ENCODE assay signal across 18 cellular contexts in the genomic region with DNA sequence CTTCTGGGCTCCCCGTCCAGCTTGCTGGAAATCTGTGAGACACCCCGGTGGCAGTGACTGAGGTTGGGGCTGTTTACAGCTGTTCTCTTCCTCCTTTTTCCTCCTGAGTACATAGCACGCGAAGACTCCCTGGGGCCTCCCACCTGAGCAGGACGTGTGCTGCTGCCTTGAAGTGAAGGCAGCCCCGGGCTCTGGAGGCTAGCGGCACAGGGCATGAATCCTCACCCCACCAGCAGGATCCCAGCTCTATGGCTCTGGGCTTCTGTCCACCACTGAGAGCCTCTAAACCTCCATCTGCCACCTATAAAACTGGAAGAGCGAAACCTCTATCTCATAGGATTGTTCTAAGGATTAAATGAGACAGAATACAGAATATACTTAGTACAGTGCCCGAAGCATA.
A peak's percentile ranks its signal among the peaks of the same experiment; 100 is the strongest.
DNase-seq lines count a peak whose midpoint lies in the region; ATAC-seq and TF ChIP-seq lines count a peak whose summit lies in the region.
"Had no signal": no experiment of that assay in that cellular context is flagged by ENCODE, and none has a peak within 500 bp of the region (broad histone marks: within the 10 kb centered on the region; RNA-seq: fewer than 3 reads in every experiment).

No MANE protein-coding gene starts in this region.

- H3K27ac Mint-ChIP-seq in WTC11 = peak overlapping the region; percentile 69
- H3K27ac Mint-ChIP-seq in activated naive CD4-positive, alpha-beta T cell treated with anti-CD3 and anti-CD28 coated beads for 36 hours = no peak overlapping the region
- H3K27ac Mint-ChIP-seq: CD4-positive, alpha-beta T cell had no signal

- no peaks in the 10 kb centered on the region for H3K27me3 Mint-ChIP-seq in WTC11 (ENCODE audit: low read depth)
- H3K27me3 Mint-ChIP-seq in activated naive CD4-positive, alpha-beta T cell treated with anti-CD3 and anti-CD28 coated beads for 36 hours (ENCODE audit: low read depth) = no peaks in the 10 kb centered on the region
- H3K27me3 Mint-ChIP-seq: CD4-positive, alpha-beta T cell had no signal

- POLR2A ChIA-PET in WTC11 (lab: Charles Lee) = interaction anchor here (0.5 kb wide), 1 partner anchor 491 kb away, joined by 4 read pairs; no protein-coding TSS in a partner anchor

- H3K4me3 Mint-ChIP-seq in WTC11 = no peak overlapping the region
- H3K4me3 Mint-ChIP-seq in activated naive CD4-positive, alpha-beta T cell treated with anti-CD3 and anti-CD28 coated beads for 36 hours = no peak overlapping the region
- H3K4me3 Mint-ChIP-seq: CD4-positive, alpha-beta T cell had no signal

- CTCF ChIA-PET in WTC11 (lab: Charles Lee) = interaction anchor here (1.2 kb wide), 1 partner anchor 76 kb away, joined by 3 read pairs; no protein-coding TSS in a partner anchor
- CTCF ChIA-PET in activated naive CD4-positive, alpha-beta T cell treated with anti-CD3 and anti-CD28 coated beads for 36 hours (lab: Charles Lee) = interaction anchor here (0.7 kb wide), 1 partner anchor 375 kb away, joined by 3 read pairs; no protein-coding TSS in a partner anchor

- peaks cover 31% of the 10 kb centered on the region for H3K4me1 Mint-ChIP-seq in WTC11
- no peaks in the 10 kb centered on the region for H3K4me1 Mint-ChIP-seq in activated naive CD4-positive, alpha-beta T cell treated with anti-CD3 and anti-CD28 coated beads for 36 hours (ENCODE audit: low read depth)

- no peaks in the 10 kb centered on the region for H3K9me3 ChIP-seq in mucosa of descending colon
- H3K9me3 ChIP-seq: BE2C had no signal

- DNase-seq in NCI-H82 (lab: John Stamatoyannopoulos, UW) (peak; percentile 15), NCI-H82 treated with DMSO at 0.1 percent for 48 hours (lab: John Stamatoyannopoulos, UW; ENCODE audit: unreplicated experiment) (no peak), WTC11 (ENCODE audit: low spot score) (no peak), iPS-NIHi11 (ENCODE audit: low spot score) (peak; percentile 20), mucosa of descending colon (no peak), HuH-7 (ENCODE audit: low spot score) (no peak)
- DNase-seq in activated naive CD4-positive, alpha-beta T cell treated with anti-CD3 and anti-CD28 coated beads for 36 hours = no peak
- DNase-seq: 8988T; BE2C; CD4-positive, alpha-beta T cell; GM23248; NCI-H1048; NCI-H1694; NCI-H526 treated with DMSO at 0.1 percent for 48 hours; RPMI8226; SIG-M5 had no signal

- H3K9me3 Mint-ChIP-seq in WTC11 = no peaks in the 10 kb centered on the region
- no peaks in the 10 kb centered on the region for H3K9me3 Mint-ChIP-seq in activated naive CD4-positive, alpha-beta T cell treated with anti-CD3 and anti-CD28 coated beads for 36 hours
- H3K9me3 Mint-ChIP-seq: CD4-positive, alpha-beta T cell had no signal

- no peaks in the 10 kb centered on the region for H3K36me3 Mint-ChIP-seq in WTC11
- H3K36me3 Mint-ChIP-seq in activated naive CD4-positive, alpha-beta T cell treated with anti-CD3 and anti-CD28 coated beads for 36 hours (ENCODE audit: low read depth) = no peaks in the 10 kb centered on the region

- no peaks in the 10 kb centered on the region for H3K4me1 ChIP-seq in mucosa of descending colon (ENCODE audit: low read depth)
- H3K4me1 ChIP-seq: BE2C had no signal

- H3K4me3 ChIP-seq in mucosa of descending colon = no peak overlapping the region
- H3K4me3 ChIP-seq: GM12878, GM23248 had no signal

- TF ChIP-seq CTCF in WTC11 (IDR thresholded peaks at IDR 0.05) (no peak), mucosa of descending colon (IDR thresholded peaks at IDR 0.05) (no peak)

- intact Hi-C loops in activated naive CD4-positive, alpha-beta T cell treated with anti-CD3 and anti-CD28 coated beads for 36 hours (cut with micrococcal nuclease) = no loop called here
- intact Hi-C loops in mucosa of descending colon (cut with DNase I, micrococcal nuclease) = no loop called here

- H3K36me3 ChIP-seq in mucosa of descending colon (ENCODE audit: low read depth) = no peaks in the 10 kb centered on the region
- H3K36me3 ChIP-seq: BE2C had no signal

- ATAC-seq in WTC11 (peak; percentile 59), mucosa of descending colon (no peak), GM21529 (IDR thresholded peaks at IDR 0.05; ENCODE audit: unreplicated experiment) (no peak)
- ATAC-seq: GM12878 had no signal

TF ChIP-seq in WTC11, 78 proteins besides CTCF, POLR2A, EP300 and RAD21 (continues in another document):
- TF ChIP-seq, protein P1, sequence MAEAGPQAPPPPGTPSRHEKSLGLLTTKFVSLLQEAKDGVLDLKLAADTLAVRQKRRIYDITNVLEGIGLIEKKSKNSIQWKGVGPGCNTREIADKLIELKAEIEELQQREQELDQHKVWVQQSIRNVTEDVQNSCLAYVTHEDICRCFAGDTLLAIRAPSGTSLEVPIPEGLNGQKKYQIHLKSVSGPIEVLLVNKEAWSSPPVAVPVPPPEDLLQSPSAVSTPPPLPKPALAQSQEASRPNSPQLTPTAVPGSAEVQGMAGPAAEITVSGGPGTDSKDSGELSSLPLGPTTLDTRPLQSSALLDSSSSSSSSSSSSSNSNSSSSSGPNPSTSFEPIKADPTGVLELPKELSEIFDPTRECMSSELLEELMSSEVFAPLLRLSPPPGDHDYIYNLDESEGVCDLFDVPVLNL (CRISPR knock-in tag; IDR thresholded peaks at IDR 0.05; ENCODE audit: borderline replicate concordance, low read depth) = no peak
- TF ChIP-seq, protein P2, sequence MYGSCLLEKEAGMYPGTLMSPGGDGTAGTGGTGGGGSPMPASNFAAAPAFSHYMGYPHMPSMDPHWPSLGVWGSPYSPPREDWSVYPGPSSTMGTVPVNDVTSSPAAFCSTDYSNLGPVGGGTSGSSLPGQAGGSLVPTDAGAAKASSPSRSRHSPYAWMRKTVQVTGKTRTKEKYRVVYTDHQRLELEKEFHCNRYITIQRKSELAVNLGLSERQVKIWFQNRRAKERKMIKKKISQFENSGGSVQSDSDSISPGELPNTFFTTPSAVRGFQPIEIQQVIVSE (CRISPR knock-in tag; IDR thresholded peaks at IDR 0.05; ENCODE audit: borderline replicate concordance) = no peak
- TF ChIP-seq OVOL2 (CRISPR knock-in tag; IDR thresholded peaks at IDR 0.05; ENCODE audit: borderline replicate concordance) (no peak), ETV6 (CRISPR knock-in tag; IDR thresholded peaks at IDR 0.05) (no peak), FOXK1 (CRISPR knock-in tag; IDR thresholded peaks at IDR 0.05) (no peak), TEAD4 (CRISPR knock-in tag; IDR thresholded peaks at IDR 0.05) (no peak), GTF2I (CRISPR knock-in tag; conservative IDR thresholded peaks at IDR 0.05) (no peak)
- TF ChIP-seq, protein P3, sequence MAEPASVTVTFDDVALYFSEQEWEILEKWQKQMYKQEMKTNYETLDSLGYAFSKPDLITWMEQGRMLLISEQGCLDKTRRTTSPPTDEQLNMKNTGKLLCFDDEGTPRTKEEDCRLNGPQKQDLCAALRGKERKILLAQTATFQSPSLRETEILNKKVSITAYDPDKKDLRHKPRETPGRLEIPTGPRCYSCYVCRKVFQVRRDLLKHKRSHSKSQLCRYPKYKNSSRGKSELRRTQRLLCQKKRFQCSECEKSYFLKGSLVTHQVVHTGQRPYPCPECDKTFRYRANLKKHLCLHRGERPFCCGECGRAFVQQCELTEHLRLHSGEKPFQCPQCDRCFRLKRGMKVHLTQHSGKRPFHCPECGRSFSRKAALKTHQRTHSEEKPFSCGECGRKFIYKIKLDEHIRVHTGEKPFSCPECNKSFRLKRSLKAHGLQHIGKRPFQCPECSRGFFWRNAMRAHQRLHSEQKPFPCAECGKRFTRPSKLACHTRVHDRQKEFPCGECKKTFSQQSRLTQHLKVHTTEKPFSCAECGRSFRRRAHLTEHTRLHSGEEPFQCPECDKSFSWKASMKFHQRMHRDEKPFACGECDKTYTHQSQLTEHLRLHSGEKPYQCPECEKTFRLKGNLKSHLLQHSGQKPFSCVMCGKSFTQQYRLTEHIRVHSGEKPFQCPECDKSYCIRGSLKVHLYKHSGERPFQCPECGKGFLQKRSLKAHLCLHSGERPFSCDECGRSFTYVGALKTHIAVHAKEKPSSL (CRISPR knock-in tag; conservative IDR thresholded peaks at IDR 0.05) = no peak
- TF ChIP-seq, protein P4, sequence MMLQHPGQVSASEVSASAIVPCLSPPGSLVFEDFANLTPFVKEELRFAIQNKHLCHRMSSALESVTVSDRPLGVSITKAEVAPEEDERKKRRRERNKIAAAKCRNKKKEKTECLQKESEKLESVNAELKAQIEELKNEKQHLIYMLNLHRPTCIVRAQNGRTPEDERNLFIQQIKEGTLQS (CRISPR knock-in tag; conservative IDR thresholded peaks at IDR 0.05) = no peak
- TF ChIP-seq, protein P5, sequence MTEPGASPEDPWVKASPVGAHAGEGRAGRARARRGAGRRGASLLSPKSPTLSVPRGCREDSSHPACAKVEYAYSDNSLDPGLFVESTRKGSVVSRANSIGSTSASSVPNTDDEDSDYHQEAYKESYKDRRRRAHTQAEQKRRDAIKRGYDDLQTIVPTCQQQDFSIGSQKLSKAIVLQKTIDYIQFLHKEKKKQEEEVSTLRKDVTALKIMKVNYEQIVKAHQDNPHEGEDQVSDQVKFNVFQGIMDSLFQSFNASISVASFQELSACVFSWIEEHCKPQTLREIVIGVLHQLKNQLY (CRISPR knock-in tag; IDR thresholded peaks at IDR 0.05) = no peak

Comparison
In these comparisons a context has a peak if more than half of its experiments do, and no peak if none do; other contexts are left out.
1. DNase-seq: peak in NCI-H82 (single experiment) and iPS-NIHi11 (single experiment); none in NCI-H82 treated with DMSO at 0.1 percent for 48 hours (single experiment), WTC11 (single experiment), activated naive CD4-positive, alpha-beta T cell treated with anti-CD3 and anti-CD28 coated beads for 36 hours (single experiment), mucosa of descending colon (0 of 3) and HuH-7 (single experiment).